In genomic region chr17:17778308-17779014, GRCh38 we compare ENCODE assay signal across 13 cellular contexts. TPM values are rescaled to one million over a fixed set of nuclear protein-coding genes. Genes with fewer than 3 reads are reported as not detected.
DNase-seq lines count a peak whose midpoint lies in the region; ATAC-seq and TF ChIP-seq lines count a peak whose summit lies in the region.
"Had no signal": no experiment of that assay in that cellular context is flagged by ENCODE, and none has a peak within 500 bp of the region (broad histone marks: within the 10 kb centered on the region; RNA-seq: fewer than 3 reads in every experiment).

No MANE protein-coding gene starts in this region.

- peaks cover 75% of the 10 kb centered on the region for H3K4me1 ChIP-seq in Karpas-422 (ENCODE audit: low read length)
- H3K4me1 ChIP-seq in endocrine pancreas (ENCODE audit: control insufficient read depth, insufficient read depth, low read length): no peaks in the 10 kb centered on the region
- peaks cover 24 to 43% of the 10 kb centered on the region in 2 donors for H3K4me1 ChIP-seq in left lung
- H3K4me1 ChIP-seq in spleen: peaks cover 11 to 79% (median 51%) of the 10 kb centered on the region in 6 donors

- H4K20me1 ChIP-seq in Karpas-422 (ENCODE audit: insufficient read depth, low read depth, low read length): no peaks in the 10 kb centered on the region

- TF ChIP-seq CTCF in left lung (IDR thresholded peaks at IDR 0.05): no peak
- no peak for TF ChIP-seq CTCF in spleen (IDR thresholded peaks at IDR 0.05 in 8 of 11, conservative IDR thresholded peaks at IDR 0.05 in 3 of 11)

- H3K9ac ChIP-seq in Karpas-422 (ENCODE audit: low read length) (no peak overlapping the region), endocrine pancreas (ENCODE audit: control insufficient read depth, insufficient read depth, low read length) (peak overlapping the region; percentile 54)
- H3K9ac ChIP-seq: KMS-11 had no signal

- intact Hi-C loops in left lung (cut with DNase I): loop anchor here in 1 of 2 donors (5.0 kb wide), 1 partner anchor 91 kb away; no protein-coding TSS in a partner anchor
- intact Hi-C loops in spleen (cut with DNase I; ENCODE audit: low total_unique reads): no loop called here

- no peak overlapping the region for H2AFZ ChIP-seq in Karpas-422 (ENCODE audit: low read length)

- 80 to 86% (median 81%) methylated on average over 5 to 8 of the region's 8 CpGs for WGBS in spleen, 5 donors

- no peak for DNase-seq in Karpas-422
- peak in 1 of 2 donors; percentile 80 for DNase-seq in left lung
- no peak for DNase-seq in spleen
- DNase-seq in NCI-H2107 treated with DMSO at 0.1 percent for 48 hours (lab: John Stamatoyannopoulos, UW; ENCODE audit: unreplicated experiment): no peak
- DNase-seq in NCI-H748 (lab: John Stamatoyannopoulos, UW; ENCODE audit: unreplicated experiment): no peak
- no peak for DNase-seq in stimulated activated CD4-positive, alpha-beta T cell treated with anti-CD3 and anti-CD28 coated beads, Interleukin-4, amount 100 ng/mL, for 24 hours
- DNase-seq: DND-41; NCI-H524; stimulated activated naive CD8-positive, alpha-beta T cell treated with anti-CD3 and anti-CD28 coated beads, Interleukin-15, Interleukin-2, amounts not matched to agents 100 U/mL and 50 U/mL, for 24 hours had no signal

- H3K79me2 ChIP-seq in Karpas-422 (ENCODE audit: low read length): peaks cover 43% of the 10 kb centered on the region

- peak; percentile 3 for ATAC-seq in left lung
- ATAC-seq in HG03139 (IDR thresholded peaks at IDR 0.05; ENCODE audit: unreplicated experiment): no peak
- ATAC-seq: activated naive CD4-positive, alpha-beta T cell treated with anti-CD3 and anti-CD28 coated beads, Interleukin-2, amount 50 U/mL, for 72 hours; stimulated activated naive CD8-positive, alpha-beta T cell treated with anti-CD3 and anti-CD28 coated beads, Interleukin-15, Interleukin-2, amounts not matched to agents 100 U/mL and 50 U/mL, for 24 hours had no signal

- H3K4me3 ChIP-seq in Karpas-422 (ENCODE audit: low read length): no peak overlapping the region
- H3K4me3 ChIP-seq in endocrine pancreas (ENCODE audit: control insufficient read depth, insufficient read depth, low read length): no peak overlapping the region
- H3K4me3 ChIP-seq in left lung: no peak overlapping the region
- no peak overlapping the region for H3K4me3 ChIP-seq in spleen

- no peaks in the 10 kb centered on the region for H3K9me2 ChIP-seq in Karpas-422 (replicated peaks; ENCODE audit: insufficient read depth, low read length)

- H3K27me3 ChIP-seq in Karpas-422 (ENCODE audit: low read length) (no peaks in the 10 kb centered on the region), endocrine pancreas (ENCODE audit: control insufficient read depth, insufficient read depth, low read length) (no peaks in the 10 kb centered on the region), left lung (peaks cover 0 to 31% of the 10 kb centered on the region in 2 donors), spleen (replicated peaks in 1 of 7) (peaks cover 0 to 29% (median 21%) of the 10 kb centered on the region in 7 donors)

- H3K36me3 ChIP-seq in Karpas-422 (ENCODE audit: insufficient read depth, low read length) (no peaks in the 10 kb centered on the region), endocrine pancreas (ENCODE audit: control insufficient read depth, insufficient read depth, low read length) (no peaks in the 10 kb centered on the region), left lung (no peaks in the 10 kb centered on the region), spleen (no peaks in the 10 kb centered on the region)

- no peak for TF ChIP-seq POLR2A in spleen (IDR thresholded peaks at IDR 0.05)

- H3K27ac ChIP-seq in Karpas-422 (ENCODE audit: low read length): peak overlapping the region; percentile 55
- H3K27ac ChIP-seq in left lung: peak overlapping the region in 1 of 2 donors; percentile 83
- H3K27ac ChIP-seq in spleen: peak overlapping the region in 6 of 8 donors; percentile 46 to 71 (median 52)
- H3K27ac ChIP-seq: KMS-11 had no signal

- no peak overlapping the region for H3K4me2 ChIP-seq in Karpas-422 (ENCODE audit: low read depth, low read length, poor library complexity, severe bottlenecking)
- H3K4me2 ChIP-seq: KMS-11 had no signal

- H3K9me3 ChIP-seq in Karpas-422 (ENCODE audit: low read length) (no peaks in the 10 kb centered on the region), endocrine pancreas (ENCODE audit: control insufficient read depth, low read length) (no peaks in the 10 kb centered on the region), left lung (no peaks in the 10 kb centered on the region), spleen (no peaks in the 10 kb centered on the region)

RNA-seq across cellular contexts. Expression of gene SREBF1, which starts 58.3 kb away (rescaled TPM):
- 52.0 and 103 TPM in 2 replicates for total RNA-seq in Karpas-422 (2014; rRNA removed; shearing (Covaris generic); ENCODE audit: low replicate concordance)
- 100 to 1,000 TPM; 112 to 122 TPM for total RNA-seq in left lung
- 10 to 100 TPM; 35.4 to 74.8 (median 56.7) TPM for total RNA-seq in spleen
- 10 to 100 TPM; 25.0 to 38.2 (median 33.7) TPM for polyA plus RNA-seq in spleen
